Comparison of ENCODE assay signal across 19 cellular contexts in the genomic region with DNA sequence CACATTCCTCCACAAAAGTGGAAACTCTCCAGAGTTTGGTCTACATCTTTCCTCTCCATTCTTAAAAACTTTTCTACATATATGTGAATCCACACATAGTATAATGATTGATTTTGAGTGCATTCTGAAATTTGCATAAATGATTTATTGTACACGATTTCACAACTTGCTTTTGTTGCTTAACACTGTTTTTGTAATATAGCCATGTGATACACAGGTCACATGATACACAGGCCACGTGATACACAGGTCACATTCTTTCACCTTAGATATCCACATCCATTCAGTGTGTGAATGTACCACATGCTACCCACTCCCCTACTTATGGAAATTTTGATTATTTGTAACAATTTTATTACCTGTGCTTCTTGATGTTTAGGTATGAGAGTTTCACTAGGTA.
DNase-seq lines count a peak whose midpoint lies in the region; ATAC-seq and TF ChIP-seq lines count a peak whose summit lies in the region.
"Had no signal": no experiment of that assay in that cellular context is flagged by ENCODE, and none has a peak within 500 bp of the region (broad histone marks: within the 10 kb centered on the region; RNA-seq: fewer than 3 reads in every experiment).

No MANE protein-coding gene starts in this region.

- H3K36me3 ChIP-seq in SK-N-SH (replicated peaks in 1 of 2; ENCODE audit: control insufficient read depth in 1 of 2, insufficient read depth in 2 of 2, low read length in 1 of 2) (no peaks in the 10 kb centered on the region), GM23338 (ENCODE audit: insufficient read depth) (no peaks in the 10 kb centered on the region), suprapubic skin (no peaks in the 10 kb centered on the region)
- H3K36me3 ChIP-seq: upper lobe of left lung had no signal

- TF ChIP-seq CTCF in SK-N-SH (IDR thresholded peaks at IDR 0.05) (no peak), GM23338 (conservative IDR thresholded peaks at IDR 0.05; ENCODE audit: low read depth in 2 of 2) (no peak), suprapubic skin (IDR thresholded peaks at IDR 0.05) (no peak), mesothelial cell of epicardium (IDR thresholded peaks at IDR 0.05; ENCODE audit: unreplicated experiment) (no peak)
- TF ChIP-seq CTCF in activated CD8-positive, alpha-beta T cell treated with anti-CD3 and anti-CD28 coated beads for 36 hours (IDR thresholded peaks at IDR 0.05), result no peak

- H2AFZ ChIP-seq in SK-N-SH (ENCODE audit: low read depth), result no peak overlapping the region
- H2AFZ ChIP-seq in GM23338, result no peak overlapping the region

- ATAC-seq in SK-N-SH treated with all-trans-retinoic acid at 6 μM for 48 hours (no peak), GM23338 (no peak)
- ATAC-seq in activated CD8-positive, alpha-beta T cell treated with anti-CD3 and anti-CD28 coated beads for 36 hours, result no peak
- ATAC-seq: left cardiac atrium, right cardiac atrium had no signal

- H3K4me2 ChIP-seq in SK-N-SH (no peak overlapping the region), GM23338 (no peak overlapping the region)

- H3K9me3 ChIP-seq in SK-N-SH (no peaks in the 10 kb centered on the region), suprapubic skin (no peaks in the 10 kb centered on the region)
- H3K9me3 ChIP-seq: upper lobe of left lung had no signal

- H3K4me3 Mint-ChIP-seq in GM23338 (no peak overlapping the region), mesothelial cell of epicardium (no peak overlapping the region)
- H3K4me3 Mint-ChIP-seq in activated CD8-positive, alpha-beta T cell treated with anti-CD3 and anti-CD28 coated beads for 36 hours, result no peak overlapping the region

- CTCF ChIA-PET in SK-N-SH (lab: Yijun Ruan, JAX), result no interaction called here
- CTCF ChIA-PET in activated CD8-positive, alpha-beta T cell treated with anti-CD3 and anti-CD28 coated beads for 36 hours (lab: Charles Lee), result no interaction called here

- POLR2A ChIA-PET in SK-N-SH (lab: Yijun Ruan, JAX), result no interaction called here
- POLR2A ChIA-PET in activated CD8-positive, alpha-beta T cell treated with anti-CD3 and anti-CD28 coated beads for 36 hours (lab: Charles Lee), result no interaction called here

- H3K27me3 Mint-ChIP-seq in GM23338 (ENCODE audit: insufficient read depth, low read depth, poor library complexity), result peaks cover 12% of the 10 kb centered on the region
- H3K27me3 Mint-ChIP-seq in activated CD8-positive, alpha-beta T cell treated with anti-CD3 and anti-CD28 coated beads for 36 hours, result no peaks in the 10 kb centered on the region
- H3K27me3 Mint-ChIP-seq in mesothelial cell of epicardium (ENCODE audit: low read depth), result no peaks in the 10 kb centered on the region

- DNase-seq in SK-N-SH (no peak), SW480 (ENCODE audit: low spot score) (peak; percentile 28), iris pigment epithelial cell (ENCODE audit: low read depth) (peak; percentile 56), GM23338 (ENCODE audit: low spot score) (no peak), suprapubic skin (ENCODE audit: low spot score in 2 of 2) (no peak), mesothelial cell of epicardium (ENCODE audit: low spot score in 2 of 2, unreplicated experiment in 2 of 2) (no peak)
- no peak for DNase-seq in activated CD8-positive, alpha-beta T cell treated with anti-CD3 and anti-CD28 coated beads for 36 hours
- DNase-seq: activated CD4-positive, alpha-beta T cell treated with anti-CD3 and anti-CD28 coated beads, Interleukin-2, amount 50 U/mL, for 4 hours; GOT3; head of caudate nucleus; KBM-7; left cardiac atrium; NCI-H1694 treated with DMSO at 0.1 percent for 48 hours; NCI-H82; right cardiac atrium; Right ventricle myocardium superior; stimulated activated CD4-positive, alpha-beta T cell treated with anti-CD3 and anti-CD28 coated beads, Interleukin-2, amount 100 ng/mL, for 48 hours had no signal

- H3K9me2 ChIP-seq in SK-N-SH (no peaks in the 10 kb centered on the region), GM23338 (ENCODE audit: insufficient read depth) (peaks cover under 1% of the 10 kb centered on the region; the same call in 1 of the 2 replicates)

- H3K27ac Mint-ChIP-seq in GM23338, result no peak overlapping the region
- H3K27ac Mint-ChIP-seq in activated CD8-positive, alpha-beta T cell treated with anti-CD3 and anti-CD28 coated beads for 36 hours, result no peak overlapping the region
- H3K27ac Mint-ChIP-seq in mesothelial cell of epicardium, result no peak overlapping the region

- intact Hi-C loops in activated CD8-positive, alpha-beta T cell treated with anti-CD3 and anti-CD28 coated beads for 36 hours (cut with micrococcal nuclease), result no loop called here

- H3K9me3 Mint-ChIP-seq in GM23338 (no peaks in the 10 kb centered on the region), mesothelial cell of epicardium (no peaks in the 10 kb centered on the region)
- H3K9me3 Mint-ChIP-seq in activated CD8-positive, alpha-beta T cell treated with anti-CD3 and anti-CD28 coated beads for 36 hours, result no peaks in the 10 kb centered on the region

- no peak for TF ChIP-seq POLR2A in suprapubic skin (IDR thresholded peaks at IDR 0.05)

- no peaks in the 10 kb centered on the region for H3K27me3 ChIP-seq in SK-N-SH (ENCODE audit: insufficient read depth)
- no peaks in the 10 kb centered on the region for H3K27me3 ChIP-seq in GM23338 (ENCODE audit: insufficient read depth)
- no peaks in the 10 kb centered on the region for H3K27me3 ChIP-seq in suprapubic skin
- H3K27me3 ChIP-seq: upper lobe of left lung had no signal

- no peaks in the 10 kb centered on the region for H4K20me1 ChIP-seq in SK-N-SH (ENCODE audit: insufficient read depth)
- no peaks in the 10 kb centered on the region for H4K20me1 ChIP-seq in GM23338 (replicated peaks; ENCODE audit: insufficient read depth)

- H3K4me1 ChIP-seq in SK-N-SH (ENCODE audit: control insufficient read depth in 1 of 2, insufficient read depth in 2 of 2, low read depth in 1 of 2, low read length in 1 of 2), result peaks cover 4 to 16% of the 10 kb centered on the region in 2 experiments; a peak in 3 of 4 replicates
- peaks cover 52% of the 10 kb centered on the region for H3K4me1 ChIP-seq in GM23338 (ENCODE audit: insufficient read depth)
- peaks cover 39% of the 10 kb centered on the region for H3K4me1 ChIP-seq in suprapubic skin

- no peak overlapping the region for H3K9ac ChIP-seq in SK-N-SH

- WGBS in SK-N-SH (ENCODE audit: low lambda C conversion rate), result 91% methylated on average over 2 of the region's 2 CpGs
- 70% methylated on average over 2 of the region's 2 CpGs for WGBS in suprapubic skin

- H3K27ac ChIP-seq in SK-N-SH (ENCODE audit: low read depth in 2 of 2, low read length in 1 of 2) (no peak overlapping the region), GM23338 (ENCODE audit: low read depth) (no peak overlapping the region), suprapubic skin (no peak overlapping the region)

- TF ChIP-seq RAD21 in SK-N-SH (IDR thresholded peaks at IDR 0.05; ENCODE audit: low read length), result no peak

- 0 out of 3 replicates have a peak, but pooled peaks cover 5% of the 10 kb centered on the region for H3K36me3 Mint-ChIP-seq in GM23338 (ENCODE audit: low read depth)
- no peaks in the 10 kb centered on the region for H3K36me3 Mint-ChIP-seq in activated CD8-positive, alpha-beta T cell treated with anti-CD3 and anti-CD28 coated beads for 36 hours (ENCODE audit: low read depth)
- H3K36me3 Mint-ChIP-seq in mesothelial cell of epicardium, result no peaks in the 10 kb centered on the region

- peaks cover 76% of the 10 kb centered on the region for H3K4me1 Mint-ChIP-seq in GM23338
- peaks cover 18% of the 10 kb centered on the region for H3K4me1 Mint-ChIP-seq in activated CD8-positive, alpha-beta T cell treated with anti-CD3 and anti-CD28 coated beads for 36 hours (ENCODE audit: low read depth)
- H3K4me1 Mint-ChIP-seq in mesothelial cell of epicardium, result peaks cover 66% of the 10 kb centered on the region

- no peaks in the 10 kb centered on the region for H3F3A ChIP-seq in SK-N-SH (replicated peaks; ENCODE audit: insufficient read depth)
- peaks cover 12% of the 10 kb centered on the region; the same call in 1 of the 2 replicates for H3F3A ChIP-seq in GM23338 (replicated peaks; ENCODE audit: low read depth)

- TF ChIP-seq EP300 in SK-N-SH (IDR thresholded peaks at IDR 0.05; ENCODE audit: borderline replicate concordance in 1 of 2, low read depth in 1 of 2, low read length in 1 of 2), result no peak
- no peak for TF ChIP-seq EP300 in suprapubic skin (IDR thresholded peaks at IDR 0.05)

- H3K79me2 ChIP-seq in SK-N-SH (ENCODE audit: insufficient read depth), result no peaks in the 10 kb centered on the region
- H3K79me2 ChIP-seq in GM23338 (replicated peaks; ENCODE audit: insufficient read depth), result no peaks in the 10 kb centered on the region

- H3K4me3 ChIP-seq in SK-N-SH (ENCODE audit: low read depth in 2 of 2, low read length in 1 of 2) (no peak overlapping the region), GM23338 (no peak overlapping the region), suprapubic skin (no peak overlapping the region)
- H3K4me3 ChIP-seq: upper lobe of left lung had no signal

TF ChIP-seq in SK-N-SH, 30 proteins besides CTCF, POLR2A, EP300 and RAD21:
- TF ChIP-seq YY1 (IDR thresholded peaks at IDR 0.05; ENCODE audit: low read depth), result no peak
- TF ChIP-seq, protein P1, sequence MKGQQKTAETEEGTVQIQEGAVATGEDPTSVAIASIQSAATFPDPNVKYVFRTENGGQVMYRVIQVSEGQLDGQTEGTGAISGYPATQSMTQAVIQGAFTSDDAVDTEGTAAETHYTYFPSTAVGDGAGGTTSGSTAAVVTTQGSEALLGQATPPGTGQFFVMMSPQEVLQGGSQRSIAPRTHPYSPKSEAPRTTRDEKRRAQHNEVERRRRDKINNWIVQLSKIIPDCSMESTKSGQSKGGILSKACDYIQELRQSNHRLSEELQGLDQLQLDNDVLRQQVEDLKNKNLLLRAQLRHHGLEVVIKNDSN (IDR thresholded peaks at IDR 0.05; ENCODE audit: borderline replicate concordance, low read depth), result peak; percentile 60; the same call in 1 of the 2 replicates
TF ChIP-seq in SK-N-SH: peak in this region for 1.

TF ChIP-seq in SK-N-SH treated with all-trans-retinoic acid at 6 μM for 48 hours, 23 proteins besides CTCF, POLR2A, EP300 and RAD21 (continues in another document):
- TF ChIP-seq ZNF8 (CRISPR knock-in tag; IDR thresholded peaks at IDR 0.05) (no peak), BACH2 (CRISPR knock-in tag; IDR thresholded peaks at IDR 0.05; ENCODE audit: borderline replicate concordance) (no peak), ZNF565 (CRISPR knock-in tag; conservative IDR thresholded peaks at IDR 0.05; ENCODE audit: low read depth) (no peak)

TF ChIP-seq in GM23338, 12 proteins besides CTCF, POLR2A, EP300 and RAD21 (continues in another document):
- no peak for TF ChIP-seq STAT1 (IDR thresholded peaks at IDR 0.05; ENCODE audit: unreplicated experiment)

Comparison
In these comparisons a context has a peak if more than half of its experiments do, and no peak if none do; other contexts are left out.
1. DNase-seq: peak in SW480 (single experiment) and iris pigment epithelial cell (single experiment); none in SK-N-SH (single experiment), GM23338 (single experiment), suprapubic skin (0 of 2), activated CD8-positive, alpha-beta T cell treated with anti-CD3 and anti-CD28 coated beads for 36 hours (single experiment) and mesothelial cell of epicardium (0 of 2).